In genomic region chr15:82850731-82851130, GRCh38 we compare ENCODE assay signal across 19 cellular contexts. TPM values are rescaled to one million over a fixed set of nuclear protein-coding genes. Genes with fewer than 3 reads are reported as not detected.
DNase-seq lines count a peak whose midpoint lies in the region; ATAC-seq and TF ChIP-seq lines count a peak whose summit lies in the region.
"Had no signal": no experiment of that assay in that cellular context is flagged by ENCODE, and none has a peak within 500 bp of the region (broad histone marks: within the 10 kb centered on the region; RNA-seq: fewer than 3 reads in every experiment).

No MANE protein-coding gene starts in this region.

- no peaks in the 10 kb centered on the region for H3K9me3 ChIP-seq in T-helper 17 cell (ENCODE audit: control insufficient read depth, low read length, poor library complexity, severe bottlenecking)
- H3K9me3 ChIP-seq: heart left ventricle, sigmoid colon, tibial artery had no signal

- DNase-seq in DMS 273 (lab: John Stamatoyannopoulos, UW; ENCODE audit: unreplicated experiment) = peak; percentile 84
- peak; percentile 75 for DNase-seq in NCI-H1694 (lab: John Stamatoyannopoulos, UW)
- DNase-seq in nephron progenitor cell = no peak
- DNase-seq in NCI-H1436 treated with DMSO at 0.1 percent for 48 hours (lab: John Stamatoyannopoulos, UW) = no peak
- no peak for DNase-seq in hepatic stellate cell (ENCODE audit: low spot score)
- no peak for DNase-seq in T-helper 17 cell
- DNase-seq in NCI-H510A treated with DMSO at 0.1 percent for 48 hours (lab: John Stamatoyannopoulos, UW) = no peak
- DNase-seq: activated CD4-positive, alpha-beta T cell treated with anti-CD3 and anti-CD28 coated beads for 4 hours; activated naive CD8-positive, alpha-beta T cell treated with anti-CD3 and anti-CD28 coated beads, Interleukin-2, amount 10 ng/mL, durations not matched to agents 7 days and 5 days; activated T-cell treated with anti-CD3 and anti-CD28 coated beads, Interleukin-2, amount 50 U/mL, for 24 hours; heart left ventricle; NCI-H2029 treated with DMSO at 0.1 percent for 48 hours; stimulated activated CD4-positive, alpha-beta T cell treated with anti-CD3 and anti-CD28 coated beads, Interleukin-4, amount 100 ng/mL, for 24 hours; tibial artery had no signal

- peaks cover 52% of the 10 kb centered on the region for H3K4me1 Mint-ChIP-seq in nephron progenitor cell
- peaks cover 12% of the 10 kb centered on the region for H3K4me1 Mint-ChIP-seq in T-helper 17 cell
- H3K4me1 Mint-ChIP-seq: central memory CD8-positive, alpha-beta T cell had no signal

- H3K27me3 Mint-ChIP-seq in nephron progenitor cell (ENCODE audit: low read depth, poor library complexity) = peaks cover 4% of the 10 kb centered on the region
- H3K27me3 Mint-ChIP-seq in T-helper 17 cell = no peaks in the 10 kb centered on the region
- H3K27me3 Mint-ChIP-seq: activated naive CD8-positive, alpha-beta T cell treated with anti-CD3 and anti-CD28 coated beads, Interleukin-2, amount 10 ng/mL, durations not matched to agents 7 days and 5 days; activated T-cell treated with anti-CD3 and anti-CD28 coated beads, Interleukin-2, amount 50 U/mL, for 24 hours; central memory CD8-positive, alpha-beta T cell had no signal

- H3K27ac Mint-ChIP-seq in nephron progenitor cell (peak overlapping the region; percentile 59), T-helper 17 cell (no peak overlapping the region)
- H3K27ac Mint-ChIP-seq: activated T-cell treated with anti-CD3 and anti-CD28 coated beads, Interleukin-2, amount 50 U/mL, for 24 hours had no signal

- H3K4me3 Mint-ChIP-seq in nephron progenitor cell = no peak overlapping the region
- no peak overlapping the region for H3K4me3 Mint-ChIP-seq in T-helper 17 cell
- H3K4me3 Mint-ChIP-seq: activated naive CD8-positive, alpha-beta T cell treated with anti-CD3 and anti-CD28 coated beads, Interleukin-2, amount 10 ng/mL, durations not matched to agents 7 days and 5 days; activated T-cell treated with anti-CD3 and anti-CD28 coated beads, Interleukin-2, amount 50 U/mL, for 24 hours; central memory CD8-positive, alpha-beta T cell had no signal

- no peak for ATAC-seq in T-helper 17 cell

- H3K36me3 Mint-ChIP-seq in nephron progenitor cell (ENCODE audit: low read depth) (peaks cover 5% of the 10 kb centered on the region), T-helper 17 cell (ENCODE audit: low read depth) (no peaks in the 10 kb centered on the region)

- no peak for TF ChIP-seq CTCF in nephron progenitor cell (IDR thresholded peaks at IDR 0.05)

- peak overlapping the region; percentile 64 for H3K27ac ChIP-seq in angular gyrus (ENCODE audit: low read depth, low read length)
- H3K27ac ChIP-seq: tibial artery had no signal

- H3K9me3 Mint-ChIP-seq in nephron progenitor cell = no peaks in the 10 kb centered on the region
- H3K9me3 Mint-ChIP-seq: activated naive CD8-positive, alpha-beta T cell treated with anti-CD3 and anti-CD28 coated beads, Interleukin-2, amount 10 ng/mL, durations not matched to agents 7 days and 5 days; activated T-cell treated with anti-CD3 and anti-CD28 coated beads, Interleukin-2, amount 50 U/mL, for 24 hours; central memory CD8-positive, alpha-beta T cell had no signal

RNA-seq across cellular contexts. Expression of gene WHAMM, which starts 41.3 kb away (rescaled TPM):
- total RNA-seq in T-helper 17 cell = 10 to 100 TPM; 91.2 to 99.7 TPM

RNA-seq across cellular contexts. Expression of gene FSD2, which starts 44.9 kb away (rescaled TPM):
- total RNA-seq in T-helper 17 cell = not detected
- total RNA-seq: activated naive CD8-positive, alpha-beta T cell treated with anti-CD3 and anti-CD28 coated beads, Interleukin-2, amount 10 ng/mL, durations not matched to agents 7 days and 5 days; Daoy; mesenteric fat pad; sigmoid colon had no signal

Comparison
In these comparisons a context has a peak if more than half of its experiments do, and no peak if none do; other contexts are left out.
1. DNase-seq: peak in DMS 273 (single experiment) and NCI-H1694 (single experiment); none in nephron progenitor cell (single experiment), NCI-H1436 treated with DMSO at 0.1 percent for 48 hours (single experiment), hepatic stellate cell (single experiment), T-helper 17 cell (0 of 3) and NCI-H510A treated with DMSO at 0.1 percent for 48 hours (single experiment).